Comparison of ENCODE assay signal across 9 cellular contexts in the genomic region with DNA sequence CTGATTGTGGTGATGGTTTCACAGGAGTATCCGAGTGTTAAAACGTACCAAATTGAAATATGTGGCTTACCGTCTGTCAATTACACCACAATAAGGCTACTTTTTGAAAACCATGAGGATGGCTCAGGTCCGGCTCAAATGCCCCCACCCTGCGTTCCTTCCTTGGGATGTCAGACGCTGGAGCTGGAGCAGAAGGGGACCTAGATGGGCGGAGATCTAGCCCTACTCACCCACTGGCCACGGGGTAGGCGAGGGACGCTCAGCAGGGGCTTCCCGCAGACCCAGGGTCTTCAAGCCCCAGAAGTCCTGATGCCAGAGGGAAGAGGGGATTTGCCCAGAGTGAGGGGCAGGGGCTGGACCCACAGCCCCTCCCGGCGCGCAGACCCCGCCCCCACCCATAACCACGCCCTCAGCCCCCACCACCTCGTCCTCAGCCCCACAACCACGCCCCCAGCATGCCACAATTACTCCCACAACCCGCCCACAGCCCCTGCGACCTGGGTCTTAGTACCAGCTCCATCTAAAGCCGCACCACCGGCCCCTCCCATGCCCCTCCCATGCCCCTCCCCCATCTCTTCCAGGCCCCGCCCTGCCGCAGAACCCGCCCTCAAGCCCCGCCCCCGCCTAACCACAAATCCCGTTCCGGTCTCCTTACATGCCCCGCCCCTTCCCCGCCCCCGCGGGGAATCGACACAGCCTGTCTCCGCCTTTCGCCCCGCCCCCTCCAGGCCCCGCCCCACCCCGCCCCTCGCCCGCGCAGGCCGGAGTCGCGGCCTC. TPM values are rescaled to one million over a fixed set of nuclear protein-coding genes. Genes with fewer than 3 reads are reported as not detected.
DNase-seq lines count a peak whose midpoint lies in the region; ATAC-seq, FAIRE-seq and TF ChIP-seq lines count a peak whose summit lies in the region.
"Had no signal": no experiment of that assay in that cellular context is flagged by ENCODE, and none has a peak within 500 bp of the region (broad histone marks: within the 10 kb centered on the region; RNA-seq: fewer than 3 reads in every experiment).

Gene LRRC3 (plus strand): TSS at position 764 of the 777 bp plus-strand sequence. CDS start 1,135 bp downstream, outside the sequence.

- H3K27ac ChIP-seq in kidney (ENCODE audit: low read depth in 2 of 2, low read length in 2 of 2): no peak within 1 kb of the TSS

- 0 out of 2 replicates have a peak, but pooled peaks cover 4% of the 10 kb centered on the region for H3K9me3 Mint-ChIP-seq in WTC11

- intact Hi-C loops in kidney (cut with DNase I): no loop called here

- no peak within 1 kb of the TSS for H3K9ac ChIP-seq in kidney (ENCODE audit: low read length in 2 of 2)

- POLR2A ChIA-PET in WTC11 (lab: Charles Lee): interaction anchor here (0.9 to 1.3 kb wide), 3 partner anchors 11 to 116 kb away, joined by 3 to 4 read pairs (median 4); partner anchors contain the start of gene CFAP410

- DNase-seq in GM12865 (ENCODE audit: low read depth) (peak; percentile 86), NCI-H1092 (lab: John Stamatoyannopoulos, UW) (peak; percentile 89), WTC11 (ENCODE audit: low spot score) (peak; percentile 96), cardiac fibroblast (ENCODE audit: low read depth in 2 of 2) (peak; percentile 85 to 90), kidney (peak; percentile 95), occipital lobe (lab: John Stamatoyannopoulos, UW) (no peak), GF-D8 (lab: John Stamatoyannopoulos, UW) (no peak)
- peak; percentile 79 to 81 for DNase-seq in stimulated activated CD4-positive, alpha-beta T cell treated with anti-CD3 and anti-CD28 coated beads, Interleukin-15, amount 100 ng/mL, for 48 hours (ENCODE audit: low read depth in 2 of 2)

- no peaks in the 10 kb centered on the region for H3K36me3 Mint-ChIP-seq in WTC11

- ATAC-seq in WTC11: peak; percentile 97

- TF ChIP-seq CTCF in GM12865 (IDR thresholded peaks at IDR 0.05; ENCODE audit: insufficient read depth, low read depth, low read length, missing control alignments) (no peak), WTC11 (IDR thresholded peaks at IDR 0.05) (no peak), cardiac fibroblast (IDR thresholded peaks at IDR 0.05; ENCODE audit: low read depth, low read length) (no peak), kidney (IDR thresholded peaks at IDR 0.05; ENCODE audit: borderline replicate concordance, extremely low read depth, insufficient read depth) (no peak)

- H3K27me3 Mint-ChIP-seq in WTC11 (ENCODE audit: low read depth): peaks cover 17% of the 10 kb centered on the region

- H3K4me3 ChIP-seq in GM12865 (ENCODE audit: low read depth, low read length) (peak within 1 kb of the TSS; percentile 50), cardiac fibroblast (replicated peaks in 1 of 2; ENCODE audit: low read depth in 2 of 2, low read length in 2 of 2) (peak within 1 kb of the TSS; percentile 55 to 56), kidney (ENCODE audit: low read length in 2 of 2) (peak within 1 kb of the TSS in 1 of 2 donors; percentile 49)

- H3K4me3 Mint-ChIP-seq in WTC11: peak within 1 kb of the TSS; percentile 69

- peaks cover 0 to 14% of the 10 kb centered on the region in 2 donors for H3K9me3 ChIP-seq in kidney (ENCODE audit: control insufficient read depth in 1 of 2, low read length in 2 of 2)

- no peaks in the 10 kb centered on the region for H3K36me3 ChIP-seq in kidney (ENCODE audit: control insufficient read depth in 1 of 2, insufficient read depth in 2 of 2, low read length in 2 of 2)

- H3K4me1 Mint-ChIP-seq in WTC11: peaks cover 4% of the 10 kb centered on the region; the same call in 1 of the 2 replicates

- no peak for FAIRE-seq in kidney (lab: Jason Lieb, UNC)
- FAIRE-seq: colon had no signal

- CTCF ChIA-PET in WTC11 (lab: Charles Lee): interaction anchor here (0.6 to 3.2 kb wide), 18 partner anchors 11 to 419 kb away, joined by 3 to 31 read pairs (median 6); partner anchors contain the start of genes CFAP410 and PTTG1IP

- H3K27ac Mint-ChIP-seq in WTC11: no peak within 1 kb of the TSS

- no peaks in the 10 kb centered on the region for H3K4me1 ChIP-seq in kidney (ENCODE audit: control insufficient read depth in 1 of 2, insufficient read depth in 1 of 2, low read depth in 1 of 2, low read length in 2 of 2)

TF ChIP-seq in WTC11, 78 proteins besides CTCF, POLR2A, EP300 and RAD21:
- TF ChIP-seq SP1 (CRISPR knock-in tag; conservative IDR thresholded peaks at IDR 0.05) (peak; percentile 80), CDX4 (CRISPR knock-in tag; IDR thresholded peaks at IDR 0.05; ENCODE audit: borderline replicate concordance) (no peak), SOX15 (CRISPR knock-in tag; IDR thresholded peaks at IDR 0.05) (no peak), FOXJ3 (CRISPR knock-in tag; IDR thresholded peaks at IDR 0.05; ENCODE audit: borderline replicate concordance) (no peak), E2F1 (CRISPR knock-in tag; IDR thresholded peaks at IDR 0.05) (no peak), EMX1 (CRISPR knock-in tag; IDR thresholded peaks at IDR 0.05) (no peak), ATF3 (CRISPR knock-in tag; conservative IDR thresholded peaks at IDR 0.05) (no peak), RORB (CRISPR knock-in tag; IDR thresholded peaks at IDR 0.05) (no peak), SMAD3 (CRISPR knock-in tag; IDR thresholded peaks at IDR 0.05; ENCODE audit: borderline replicate concordance) (no peak)

RNA-seq across cellular contexts. Expression of gene LRRC3, which starts in this region (rescaled TPM):
- total RNA-seq in WTC11 (2021) (4.4 to 5.7 TPM (median 4.7 TPM) in 3 replicates), kidney (1.4 TPM), occipital lobe (4.8 TPM)
- 0.60 TPM for polyA plus RNA-seq in kidney (ENCODE audit: insufficient read depth, low read depth, low replicate concordance)

Comparison
In these comparisons a context has a peak if more than half of its experiments do, and no peak if none do; other contexts are left out.
1. DNase-seq: peak in GM12865 (single experiment), NCI-H1092 (single experiment), WTC11 (single experiment), cardiac fibroblast (2 of 2), kidney (single experiment) and stimulated activated CD4-positive, alpha-beta T cell treated with anti-CD3 and anti-CD28 coated beads, Interleukin-15, amount 100 ng/mL, for 48 hours (2 of 2); none in occipital lobe (single experiment) and GF-D8 (single experiment).